Comparison of ENCODE assay signal across 1 cellular context in the genomic region with DNA sequence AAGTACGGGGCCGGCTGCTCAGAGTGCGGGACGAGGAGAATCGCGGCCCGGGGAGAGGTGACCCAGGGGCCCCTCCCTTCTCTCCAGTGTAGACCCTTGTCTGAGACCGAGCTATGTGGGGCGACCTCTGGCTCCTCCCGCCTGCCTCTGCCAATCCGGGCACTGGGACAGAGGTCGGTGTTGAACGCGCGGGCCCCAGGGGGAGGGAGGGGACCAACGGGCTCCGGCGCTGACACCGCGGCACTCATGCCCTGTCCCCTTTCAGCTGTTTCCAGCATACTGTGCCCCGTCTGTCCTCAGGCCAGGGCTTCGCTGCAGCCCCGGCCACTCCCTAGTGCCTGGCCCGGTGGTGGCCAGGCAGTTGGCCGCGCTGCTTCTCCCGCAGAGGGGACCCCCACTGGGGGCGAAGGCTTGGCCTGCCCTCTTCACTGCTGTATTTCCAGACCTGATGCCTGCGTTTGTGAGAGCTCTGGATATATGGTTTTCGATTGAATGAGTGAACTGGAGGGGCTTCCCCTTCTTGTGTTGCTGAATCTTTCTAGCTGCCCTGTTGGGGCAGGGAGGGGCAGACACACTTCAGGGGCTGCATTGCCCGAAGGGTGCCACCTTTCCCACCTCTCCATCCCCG.
TF ChIP-seq lines count a peak whose summit lies in the region.

No MANE protein-coding gene starts in this region.

TF ChIP-seq in HepG2, 621 proteins besides CTCF, POLR2A, EP300 and RAD21 (continued from another document and continues in another):
- TF ChIP-seq, protein P1, sequence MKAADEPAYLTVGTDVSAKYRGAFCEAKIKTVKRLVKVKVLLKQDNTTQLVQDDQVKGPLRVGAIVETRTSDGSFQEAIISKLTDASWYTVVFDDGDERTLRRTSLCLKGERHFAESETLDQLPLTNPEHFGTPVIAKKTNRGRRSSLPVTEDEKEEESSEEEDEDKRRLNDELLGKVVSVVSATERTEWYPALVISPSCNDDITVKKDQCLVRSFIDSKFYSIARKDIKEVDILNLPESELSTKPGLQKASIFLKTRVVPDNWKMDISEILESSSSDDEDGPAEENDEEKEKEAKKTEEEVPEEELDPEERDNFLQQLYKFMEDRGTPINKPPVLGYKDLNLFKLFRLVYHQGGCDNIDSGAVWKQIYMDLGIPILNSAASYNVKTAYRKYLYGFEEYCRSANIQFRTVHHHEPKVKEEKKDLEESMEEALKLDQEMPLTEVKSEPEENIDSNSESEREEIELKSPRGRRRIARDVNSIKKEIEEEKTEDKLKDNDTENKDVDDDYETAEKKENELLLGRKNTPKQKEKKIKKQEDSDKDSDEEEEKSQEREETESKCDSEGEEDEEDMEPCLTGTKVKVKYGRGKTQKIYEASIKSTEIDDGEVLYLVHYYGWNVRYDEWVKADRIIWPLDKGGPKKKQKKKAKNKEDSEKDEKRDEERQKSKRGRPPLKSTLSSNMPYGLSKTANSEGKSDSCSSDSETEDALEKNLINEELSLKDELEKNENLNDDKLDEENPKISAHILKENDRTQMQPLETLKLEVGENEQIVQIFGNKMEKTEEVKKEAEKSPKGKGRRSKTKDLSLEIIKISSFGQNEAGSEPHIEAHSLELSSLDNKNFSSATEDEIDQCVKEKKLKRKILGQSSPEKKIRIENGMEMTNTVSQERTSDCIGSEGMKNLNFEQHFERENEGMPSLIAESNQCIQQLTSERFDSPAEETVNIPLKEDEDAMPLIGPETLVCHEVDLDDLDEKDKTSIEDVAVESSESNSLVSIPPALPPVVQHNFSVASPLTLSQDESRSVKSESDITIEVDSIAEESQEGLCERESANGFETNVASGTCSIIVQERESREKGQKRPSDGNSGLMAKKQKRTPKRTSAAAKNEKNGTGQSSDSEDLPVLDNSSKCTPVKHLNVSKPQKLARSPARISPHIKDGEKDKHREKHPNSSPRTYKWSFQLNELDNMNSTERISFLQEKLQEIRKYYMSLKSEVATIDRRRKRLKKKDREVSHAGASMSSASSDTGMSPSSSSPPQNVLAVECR (CRISPR knock-in tag; IDR thresholded peaks at IDR 0.05; ENCODE audit: borderline replicate concordance), result 0 out of 2 replicates have a peak, but pooled peaks have one; percentile 2
- TF ChIP-seq TFDP1 (CRISPR knock-in tag; IDR thresholded peaks at IDR 0.05; ENCODE audit: borderline replicate concordance) (peak; percentile 63; the same call in 1 of the 2 replicates), FOXP1 (IDR thresholded peaks at IDR 0.05) (no peak), FOXP1 (CRISPR knock-in tag; IDR thresholded peaks at IDR 0.05) (0 out of 2 replicates have a peak, but pooled peaks have one; percentile 9), KDM4B (CRISPR knock-in tag; IDR thresholded peaks at IDR 0.05) (peak; percentile 58; the same call in 1 of the 2 replicates), MTA1 (CRISPR knock-in tag; IDR thresholded peaks at IDR 0.05; ENCODE audit: borderline replicate concordance) (peak; percentile 89; the same call in 1 of the 2 replicates), RARA (CRISPR knock-in tag; IDR thresholded peaks at IDR 0.05) (peak; percentile 76), ISX (CRISPR knock-in tag; conservative IDR thresholded peaks at IDR 0.05) (peak; percentile 79; the same call in 1 of the 2 replicates), MED8 (CRISPR knock-in tag; IDR thresholded peaks at IDR 0.05; ENCODE audit: insufficient replicate concordance) (no peak), TSC22D2 (CRISPR knock-in tag; IDR thresholded peaks at IDR 0.05; ENCODE audit: borderline replicate concordance) (no peak), ZNF713 (CRISPR knock-in tag; IDR thresholded peaks at IDR 0.05) (peak; percentile 25; the same call in 1 of the 2 replicates), RELA (CRISPR knock-in tag; IDR thresholded peaks at IDR 0.05) (0 out of 2 replicates have a peak, but pooled peaks have one; percentile 18), MBNL3 (CRISPR knock-in tag; conservative IDR thresholded peaks at IDR 0.05) (no peak), ZNF503 (CRISPR knock-in tag; IDR thresholded peaks at IDR 0.05) (no peak), ZNF564 (CRISPR knock-in tag; IDR thresholded peaks at IDR 0.05) (peak; percentile 59), ZNF430 (CRISPR knock-in tag; IDR thresholded peaks at IDR 0.05) (0 out of 2 replicates have a peak, but pooled peaks have one; percentile 12), FLYWCH1 (CRISPR knock-in tag; IDR thresholded peaks at IDR 0.05) (no peak), PAXIP1 (CRISPR knock-in tag; conservative IDR thresholded peaks at IDR 0.05) (peak; percentile 68), ZSCAN20 (CRISPR knock-in tag; IDR thresholded peaks at IDR 0.05; ENCODE audit: borderline replicate concordance) (peak; percentile 92), U2AF1 (optimal IDR thresholded peaks at IDR 0.05; ENCODE audit: low read depth, low read length) (no peak), SSRP1 (CRISPR knock-in tag; IDR thresholded peaks at IDR 0.05) (no peak), NR2F6 (IDR thresholded peaks at IDR 0.05) (peak; percentile 45; the same call in 1 of the 2 replicates), NR2F6 (CRISPR knock-in tag; IDR thresholded peaks at IDR 0.05) (peak; percentile 65; the same call in 1 of the 2 replicates), SKI (IDR thresholded peaks at IDR 0.05; ENCODE audit: partially characterized antibody) (peak; percentile 31), MED1 (CRISPR knock-in tag; IDR thresholded peaks at IDR 0.05) (peak; percentile 77), DNMT1 (CRISPR knock-in tag; IDR thresholded peaks at IDR 0.05) (peak; percentile 11; the same call in 1 of the 2 replicates), HNF1A (IDR thresholded peaks at IDR 0.05; ENCODE audit: low read depth) (no peak), HNF1A (CRISPR knock-in tag; IDR thresholded peaks at IDR 0.05; ENCODE audit: borderline replicate concordance) (no peak), ZSCAN5A (CRISPR knock-in tag; IDR thresholded peaks at IDR 0.05; ENCODE audit: borderline replicate concordance) (0 out of 2 replicates have a peak, but pooled peaks have one; percentile 24), HDAC2 (CRISPR knock-in tag; IDR thresholded peaks at IDR 0.05) (peak; percentile 58; the same call in 1 of the 2 replicates), ZNF644 (CRISPR knock-in tag; IDR thresholded peaks at IDR 0.05; ENCODE audit: low read depth) (0 out of 2 replicates have a peak, but pooled peaks have one; percentile 15), ZNF383 (CRISPR knock-in tag; IDR thresholded peaks at IDR 0.05; ENCODE audit: borderline replicate concordance) (no peak), NR2C2 (CRISPR knock-in tag; IDR thresholded peaks at IDR 0.05; ENCODE audit: borderline replicate concordance) (peak; percentile 40; the same call in 1 of the 2 replicates), DPF2 (CRISPR knock-in tag; IDR thresholded peaks at IDR 0.05; ENCODE audit: borderline replicate concordance, low read depth) (no peak), ZNF138 (CRISPR knock-in tag; IDR thresholded peaks at IDR 0.05; ENCODE audit: low read depth) (peak; percentile 33; the same call in 1 of the 2 replicates)
- TF ChIP-seq, protein P2, sequence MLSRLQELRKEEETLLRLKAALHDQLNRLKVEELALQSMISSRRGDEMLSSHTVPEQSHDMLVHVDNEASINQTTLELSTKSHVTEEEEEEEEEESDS (CRISPR knock-in tag; IDR thresholded peaks at IDR 0.05; ENCODE audit: borderline replicate concordance), result 0 out of 2 replicates have a peak, but pooled peaks have one; percentile 20
- TF ChIP-seq, protein P3, sequence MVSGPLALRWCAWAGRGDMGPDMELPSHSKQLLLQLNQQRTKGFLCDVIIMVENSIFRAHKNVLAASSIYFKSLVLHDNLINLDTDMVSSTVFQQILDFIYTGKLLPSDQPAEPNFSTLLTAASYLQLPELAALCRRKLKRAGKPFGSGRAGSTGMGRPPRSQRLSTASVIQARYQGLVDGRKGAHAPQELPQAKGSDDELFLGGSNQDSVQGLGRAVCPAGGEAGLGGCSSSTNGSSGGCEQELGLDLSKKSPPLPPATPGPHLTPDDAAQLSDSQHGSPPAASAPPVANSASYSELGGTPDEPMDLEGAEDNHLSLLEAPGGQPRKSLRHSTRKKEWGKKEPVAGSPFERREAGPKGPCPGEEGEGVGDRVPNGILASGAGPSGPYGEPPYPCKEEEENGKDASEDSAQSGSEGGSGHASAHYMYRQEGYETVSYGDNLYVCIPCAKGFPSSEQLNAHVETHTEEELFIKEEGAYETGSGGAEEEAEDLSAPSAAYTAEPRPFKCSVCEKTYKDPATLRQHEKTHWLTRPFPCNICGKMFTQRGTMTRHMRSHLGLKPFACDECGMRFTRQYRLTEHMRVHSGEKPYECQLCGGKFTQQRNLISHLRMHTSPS (CRISPR knock-in tag; IDR thresholded peaks at IDR 0.05; ENCODE audit: low read depth), result no peak
